1 cellular context compared by ENCODE assay signal in genomic region chr3:128683957-128684356, GRCh38.
TF ChIP-seq lines count a peak whose summit lies in the region.

No MANE protein-coding gene starts in this region.

TF ChIP-seq in GM12878, 131 proteins besides CTCF, POLR2A, EP300 and RAD21 (continued from another document):
- TF ChIP-seq, protein P1, sequence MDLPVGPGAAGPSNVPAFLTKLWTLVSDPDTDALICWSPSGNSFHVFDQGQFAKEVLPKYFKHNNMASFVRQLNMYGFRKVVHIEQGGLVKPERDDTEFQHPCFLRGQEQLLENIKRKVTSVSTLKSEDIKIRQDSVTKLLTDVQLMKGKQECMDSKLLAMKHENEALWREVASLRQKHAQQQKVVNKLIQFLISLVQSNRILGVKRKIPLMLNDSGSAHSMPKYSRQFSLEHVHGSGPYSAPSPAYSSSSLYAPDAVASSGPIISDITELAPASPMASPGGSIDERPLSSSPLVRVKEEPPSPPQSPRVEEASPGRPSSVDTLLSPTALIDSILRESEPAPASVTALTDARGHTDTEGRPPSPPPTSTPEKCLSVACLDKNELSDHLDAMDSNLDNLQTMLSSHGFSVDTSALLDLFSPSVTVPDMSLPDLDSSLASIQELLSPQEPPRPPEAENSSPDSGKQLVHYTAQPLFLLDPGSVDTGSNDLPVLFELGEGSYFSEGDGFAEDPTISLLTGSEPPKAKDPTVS (IDR thresholded peaks at IDR 0.05; ENCODE audit: low read depth, low read length) = no peak
- no peak for TF ChIP-seq HCFC1 (IDR thresholded peaks at IDR 0.05; ENCODE audit: low read length)
- TF ChIP-seq, protein P2, sequence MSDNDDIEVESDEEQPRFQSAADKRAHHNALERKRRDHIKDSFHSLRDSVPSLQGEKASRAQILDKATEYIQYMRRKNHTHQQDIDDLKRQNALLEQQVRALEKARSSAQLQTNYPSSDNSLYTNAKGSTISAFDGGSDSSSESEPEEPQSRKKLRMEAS (IDR thresholded peaks at IDR 0.05; ENCODE audit: low read depth, low read length) = no peak
- TF ChIP-seq CEBPZ (IDR thresholded peaks at IDR 0.05; ENCODE audit: low read depth, low read length) = no peak
- TF ChIP-seq PML (IDR thresholded peaks at IDR 0.05; ENCODE audit: low read length) = no peak
- no peak for TF ChIP-seq E2F4 (IDR thresholded peaks at IDR 0.05; ENCODE audit: low read depth, low read length)
- no peak for TF ChIP-seq EZH2 (IDR thresholded peaks at IDR 0.05; ENCODE audit: borderline replicate concordance, control insufficient read depth, low read depth, low read length)
- no peak for TF ChIP-seq HDAC6 (IDR thresholded peaks at IDR 0.05; ENCODE audit: unreplicated experiment)
- no peak for TF ChIP-seq GATAD2B (conservative IDR thresholded peaks at IDR 0.05; ENCODE audit: low read depth)
- TF ChIP-seq POLR2AphosphoS5 (IDR thresholded peaks at IDR 0.05; ENCODE audit: low read length) = no peak
